In genomic region chr17:76371656-76372628, GRCh38 we compare ENCODE assay signal across 18 cellular contexts. TPM values are rescaled to one million over a fixed set of nuclear protein-coding genes. Genes with fewer than 3 reads are reported as not detected.
A peak's percentile ranks its signal among the peaks of the same experiment; 100 is the strongest.
DNase-seq lines count a peak whose midpoint lies in the region; ATAC-seq, FAIRE-seq and TF ChIP-seq lines count a peak whose summit lies in the region.
"Had no signal": no experiment of that assay in that cellular context is flagged by ENCODE, and none has a peak within 500 bp of the region (broad histone marks: within the 10 kb centered on the region; RNA-seq: fewer than 3 reads in every experiment).

No MANE protein-coding gene starts in this region.

- ATAC-seq in stimulated activated naive CD8-positive, alpha-beta T cell treated with anti-CD3 and anti-CD28 coated beads, Interleukin-15, Interleukin-2, amounts not matched to agents 100 U/mL and 50 U/mL, for 24 hours, result peak; percentile 58
- ATAC-seq in stimulated activated naive CD8-positive, alpha-beta T cell treated with anti-CD3 and anti-CD28 coated beads, Interleukin-15, amount 100 ng/mL, for 72 hours, result no peak

- H3K9me3 ChIP-seq in astrocyte (ENCODE audit: insufficient read depth, low read depth, low read length), result no peaks in the 10 kb centered on the region
- H3K9me3 ChIP-seq: BLaER1 treated with 17β-estradiol and CSF1 and Interleukin-3, amounts not matched to agents 10 nM and 100 nM; neutrophil; stomach had no signal

- no peak overlapping the region for H3K4me3 Mint-ChIP-seq in stimulated activated naive CD8-positive, alpha-beta T cell treated with anti-CD3 and anti-CD28 coated beads, Interleukin-15, amount 100 ng/mL, for 72 hours
- H3K4me3 Mint-ChIP-seq in astrocyte (ENCODE audit: unreplicated experiment), result no peak overlapping the region
- H3K4me3 Mint-ChIP-seq: activated naive CD4-positive, alpha-beta T cell treated with anti-CD3 and anti-CD28 coated beads, Interleukin-2, amount 50 U/mL, for 24 hours; endodermal cell had no signal

- H3K27ac Mint-ChIP-seq in stimulated activated naive CD8-positive, alpha-beta T cell treated with anti-CD3 and anti-CD28 coated beads, Interleukin-15, amount 100 ng/mL, for 72 hours, result no peak overlapping the region
- H3K27ac Mint-ChIP-seq in astrocyte (ENCODE audit: unreplicated experiment), result peak overlapping the region; percentile 23
- H3K27ac Mint-ChIP-seq: activated naive CD4-positive, alpha-beta T cell treated with anti-CD3 and anti-CD28 coated beads, Interleukin-2, amount 50 U/mL, for 24 hours; endodermal cell had no signal

- H3K36me3 Mint-ChIP-seq in astrocyte (ENCODE audit: low read depth, unreplicated experiment), result peaks cover 5% of the 10 kb centered on the region
- H3K36me3 Mint-ChIP-seq: activated naive CD4-positive, alpha-beta T cell treated with anti-CD3 and anti-CD28 coated beads, Interleukin-2, amount 50 U/mL, for 24 hours had no signal

- TF ChIP-seq CTCF in astrocyte (IDR thresholded peaks at IDR 0.05; ENCODE audit: insufficient read depth, low read depth, low read length) (no peak), foreskin fibroblast (IDR thresholded peaks at IDR 0.05; ENCODE audit: low read depth, low read length) (no peak)

- peaks cover 59% of the 10 kb centered on the region for H3K4me1 ChIP-seq in astrocyte (ENCODE audit: insufficient read depth, low read length)

- H3K4me2 ChIP-seq in astrocyte (ENCODE audit: low read length), result peak overlapping the region; percentile 72

- peaks cover 9% of the 10 kb centered on the region for H3K27me3 Mint-ChIP-seq in stimulated activated naive CD8-positive, alpha-beta T cell treated with anti-CD3 and anti-CD28 coated beads, Interleukin-15, amount 100 ng/mL, for 72 hours
- H3K27me3 Mint-ChIP-seq in astrocyte (ENCODE audit: low read depth, unreplicated experiment), result no peaks in the 10 kb centered on the region
- H3K27me3 Mint-ChIP-seq: activated naive CD4-positive, alpha-beta T cell treated with anti-CD3 and anti-CD28 coated beads, Interleukin-2, amount 50 U/mL, for 24 hours had no signal

- H3K36me3 ChIP-seq in astrocyte (ENCODE audit: insufficient read depth, low read length), result no peaks in the 10 kb centered on the region
- H3K36me3 ChIP-seq: BLaER1 treated with 17β-estradiol and CSF1 and Interleukin-3, amounts not matched to agents 10 nM and 100 nM; neutrophil; stomach had no signal

- peak overlapping the region; percentile 100 for H3K27ac ChIP-seq in astrocyte (ENCODE audit: low read depth, low read length)
- H3K27ac ChIP-seq: BLaER1 treated with 17β-estradiol and CSF1 and Interleukin-3, amounts not matched to agents 10 nM and 100 nM; neutrophil had no signal

- H3K9me3 Mint-ChIP-seq in stimulated activated naive CD8-positive, alpha-beta T cell treated with anti-CD3 and anti-CD28 coated beads, Interleukin-15, amount 100 ng/mL, for 72 hours, result no peaks in the 10 kb centered on the region
- H3K9me3 Mint-ChIP-seq in astrocyte (ENCODE audit: unreplicated experiment), result peaks cover 2% of the 10 kb centered on the region
- H3K9me3 Mint-ChIP-seq: activated naive CD4-positive, alpha-beta T cell treated with anti-CD3 and anti-CD28 coated beads, Interleukin-2, amount 50 U/mL, for 24 hours had no signal

- peak overlapping the region; percentile 85 for H3K9ac ChIP-seq in astrocyte (ENCODE audit: low read length)
- H3K9ac ChIP-seq: BLaER1 treated with 17β-estradiol and CSF1 and Interleukin-3, amounts not matched to agents 10 nM and 100 nM had no signal

- no peaks in the 10 kb centered on the region for H4K20me1 ChIP-seq in astrocyte (ENCODE audit: insufficient read depth, low read length)
- H4K20me1 ChIP-seq: BLaER1 treated with 17β-estradiol and CSF1 and Interleukin-3, amounts not matched to agents 10 nM and 100 nM had no signal

- FAIRE-seq in astrocyte (lab: Jason Lieb, UNC), result peak; percentile 95
- FAIRE-seq in urothelium cell line (lab: Jason Lieb, UNC), result peak; percentile 74
- FAIRE-seq: islet of Langerhans had no signal

- no peaks in the 10 kb centered on the region for H3K27me3 ChIP-seq in astrocyte (ENCODE audit: insufficient read depth, low read length)
- H3K27me3 ChIP-seq: BLaER1 treated with 17β-estradiol and CSF1 and Interleukin-3, amounts not matched to agents 10 nM and 100 nM had no signal

- no peak overlapping the region for H2AFZ ChIP-seq in astrocyte (ENCODE audit: low read depth, low read length)

- no peak for DNase-seq in stimulated activated naive CD8-positive, alpha-beta T cell treated with anti-CD3 and anti-CD28 coated beads, Interleukin-15, Interleukin-2, amounts not matched to agents 100 U/mL and 50 U/mL, for 24 hours
- no peak for DNase-seq in stimulated activated naive CD8-positive, alpha-beta T cell treated with anti-CD3 and anti-CD28 coated beads, Interleukin-15, amount 100 ng/mL, for 72 hours
- DNase-seq in astrocyte (ENCODE audit: low read depth) (peak; percentile 100), foreskin fibroblast (peak; percentile 87 to 90), urothelium cell line (ENCODE audit: low spot score) (peak; percentile 41), HT-29 (ENCODE audit: low spot score) (no peak), medulla oblongata (ENCODE audit: extremely low spot score) (no peak)
- DNase-seq in activated naive CD4-positive, alpha-beta T cell (lab: John Stamatoyannopoulos, UW), result no peak
- DNase-seq: endodermal cell; GOT3; NCI-H1048; NCI-H524 treated with DMSO at 0.1 percent for 48 hours; stimulated activated CD4-positive, alpha-beta T cell treated with anti-CD3 and anti-CD28 coated beads, Interleukin-1b, Interleukin-23, amount 100 ng/mL, for 48 hours; stomach had no signal

- no peaks in the 10 kb centered on the region for H3K4me1 Mint-ChIP-seq in stimulated activated naive CD8-positive, alpha-beta T cell treated with anti-CD3 and anti-CD28 coated beads, Interleukin-15, amount 100 ng/mL, for 72 hours
- peaks cover 17% of the 10 kb centered on the region for H3K4me1 Mint-ChIP-seq in astrocyte (ENCODE audit: low read depth, unreplicated experiment)
- H3K4me1 Mint-ChIP-seq: activated naive CD4-positive, alpha-beta T cell treated with anti-CD3 and anti-CD28 coated beads, Interleukin-2, amount 50 U/mL, for 24 hours had no signal

- H3K4me3 ChIP-seq in astrocyte (ENCODE audit: insufficient read depth, low read depth, low read length) (peak overlapping the region; percentile 26), foreskin fibroblast (ENCODE audit: low read depth in 1 of 2, low read length in 2 of 2) (no peak overlapping the region)
- H3K4me3 ChIP-seq: BLaER1 treated with 17β-estradiol and CSF1 and Interleukin-3, amounts not matched to agents 10 nM and 100 nM; stomach had no signal

- peaks cover 8% of the 10 kb centered on the region for H3K79me2 ChIP-seq in astrocyte (ENCODE audit: insufficient read depth, low read length)

RNA-seq across cellular contexts. Expression of gene SPHK1, which starts 12.5 kb away (rescaled TPM):
- 34.8 TPM in 2 replicates for total RNA-seq in astrocyte
- 2.7 and 4.4 TPM in 2 replicates for total RNA-seq in HT-29 (2014; rRNA removed; shearing (Covaris generic))

RNA-seq across cellular contexts. Expression of gene PRPSAP1, which starts 18.2 kb away (rescaled TPM):
- total RNA-seq in astrocyte, result 33.3 and 36.2 TPM in 2 replicates
- 31.7 and 35.5 TPM in 2 replicates for total RNA-seq in HT-29 (2014; rRNA removed; shearing (Covaris generic))

Comparison
In these comparisons a context has a peak if more than half of its experiments do, and no peak if none do; other contexts are left out.
1. DNase-seq: peak in astrocyte (single experiment), foreskin fibroblast (2 of 2) and urothelium cell line (single experiment); none in stimulated activated naive CD8-positive, alpha-beta T cell treated with anti-CD3 and anti-CD28 coated beads, Interleukin-15, Interleukin-2, amounts not matched to agents 100 U/mL and 50 U/mL, for 24 hours (single experiment), stimulated activated naive CD8-positive, alpha-beta T cell treated with anti-CD3 and anti-CD28 coated beads, Interleukin-15, amount 100 ng/mL, for 72 hours (0 of 2), HT-29 (single experiment), medulla oblongata (single experiment) and activated naive CD4-positive, alpha-beta T cell (0 of 4).